16 cellular contexts compared by ENCODE assay signal in the genomic region with DNA sequence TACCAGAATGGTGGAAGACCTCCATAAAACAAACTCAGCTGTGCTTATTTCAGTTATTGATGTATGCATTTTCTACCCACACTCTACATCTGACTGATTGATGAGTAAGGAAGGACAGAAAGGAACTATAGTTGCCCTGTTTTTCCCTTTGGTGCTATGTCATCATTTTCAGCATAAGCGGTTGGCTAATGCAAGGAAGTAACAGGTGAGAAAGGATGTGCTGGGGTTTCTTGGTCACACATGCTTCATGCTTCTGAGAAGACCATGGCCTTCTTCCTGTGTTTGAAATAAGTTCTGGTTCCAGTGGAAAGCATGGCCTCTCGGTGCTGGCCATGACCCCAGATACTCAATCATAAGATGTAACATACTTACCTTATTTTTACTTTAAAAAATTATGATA.
A peak's percentile ranks its signal among the peaks of the same experiment; 100 is the strongest.
DNase-seq lines count a peak whose midpoint lies in the region; ATAC-seq and TF ChIP-seq lines count a peak whose summit lies in the region.
"Had no signal": no experiment of that assay in that cellular context is flagged by ENCODE, and none has a peak within 500 bp of the region (broad histone marks: within the 10 kb centered on the region; RNA-seq: fewer than 3 reads in every experiment).

No MANE protein-coding gene starts in this region.

- intact Hi-C loops in natural killer cell (cut with micrococcal nuclease): no loop called here

- peaks cover 27% of the 10 kb centered on the region for H3K27me3 ChIP-seq in GM23248 (replicated peaks; ENCODE audit: insufficient read depth)

- peak overlapping the region; percentile 9 to 25 for H3K27ac Mint-ChIP-seq in natural killer cell treated with Interleukin-12 subunit alpha and Interleukin-12 subunit beta and Interleukin-15 and Interleukin-18, amount 100 ng/mL, for 72 hours
- H3K27ac Mint-ChIP-seq in natural killer cell: no peak overlapping the region
- H3K27ac Mint-ChIP-seq in activated CD8-positive, alpha-beta T cell treated with anti-CD3 and anti-CD28 coated beads, Interleukin-2, amount 10 ng/mL, durations not matched to agents 7 days and 5 days: no peak overlapping the region
- H3K27ac Mint-ChIP-seq in activated T-helper 17 cell treated with anti-CD3 and anti-CD28 coated beads, Interleukin-2, amount 50 U/mL, for 72 hours: no peak overlapping the region
- H3K27ac Mint-ChIP-seq: CD4-positive, alpha-beta memory T cell; HFFc6 had no signal

- CTCF ChIA-PET in activated CD8-positive, alpha-beta T cell treated with anti-CD3 and anti-CD28 coated beads, Interleukin-2, amount 10 ng/mL, durations not matched to agents 7 days and 5 days (lab: Charles Lee): no interaction called here

- no peaks in the 10 kb centered on the region for H3F3A ChIP-seq in GM23248 (ENCODE audit: insufficient read depth)

- no peak overlapping the region for H2AFZ ChIP-seq in GM23248

- TF ChIP-seq CTCF in natural killer cell (IDR thresholded peaks at IDR 0.05): no peak

- peak; percentile 82 to 89 for ATAC-seq in natural killer cell treated with Interleukin-12 subunit alpha and Interleukin-12 subunit beta and Interleukin-15 and Interleukin-18, amount 100 ng/mL, for 72 hours
- ATAC-seq in natural killer cell: no peak
- no peak for ATAC-seq in activated CD8-positive, alpha-beta T cell treated with anti-CD3 and anti-CD28 coated beads, Interleukin-2, amount 10 ng/mL, durations not matched to agents 7 days and 5 days
- peak; percentile 34 for ATAC-seq in activated T-helper 17 cell treated with anti-CD3 and anti-CD28 coated beads, Interleukin-2, amount 50 U/mL, for 72 hours (replicated peaks)

- no peak overlapping the region for H3K4me3 Mint-ChIP-seq in natural killer cell treated with Interleukin-12 subunit alpha and Interleukin-12 subunit beta and Interleukin-15 and Interleukin-18, amount 100 ng/mL, for 72 hours
- no peak overlapping the region for H3K4me3 Mint-ChIP-seq in natural killer cell
- no peak overlapping the region for H3K4me3 Mint-ChIP-seq in activated CD8-positive, alpha-beta T cell treated with anti-CD3 and anti-CD28 coated beads, Interleukin-2, amount 10 ng/mL, durations not matched to agents 7 days and 5 days
- H3K4me3 Mint-ChIP-seq in activated T-helper 17 cell treated with anti-CD3 and anti-CD28 coated beads, Interleukin-2, amount 50 U/mL, for 72 hours: no peak overlapping the region
- H3K4me3 Mint-ChIP-seq: CD4-positive, alpha-beta memory T cell; HFFc6 had no signal

- no peaks in the 10 kb centered on the region for H3K9me3 Mint-ChIP-seq in natural killer cell treated with Interleukin-12 subunit alpha and Interleukin-12 subunit beta and Interleukin-15 and Interleukin-18, amount 100 ng/mL, for 72 hours
- peaks cover 0 to 2% of the 10 kb centered on the region in 2 donors for H3K9me3 Mint-ChIP-seq in natural killer cell
- no peaks in the 10 kb centered on the region for H3K9me3 Mint-ChIP-seq in activated CD8-positive, alpha-beta T cell treated with anti-CD3 and anti-CD28 coated beads, Interleukin-2, amount 10 ng/mL, durations not matched to agents 7 days and 5 days (ENCODE audit: insufficient read depth)
- H3K9me3 Mint-ChIP-seq in activated T-helper 17 cell treated with anti-CD3 and anti-CD28 coated beads, Interleukin-2, amount 50 U/mL, for 72 hours: peaks cover 11% of the 10 kb centered on the region

- H3K4me1 ChIP-seq in GM23248 (ENCODE audit: insufficient read depth): no peaks in the 10 kb centered on the region
- H3K4me1 ChIP-seq: HAP-1 had no signal

- H3K4me1 Mint-ChIP-seq in natural killer cell treated with Interleukin-12 subunit alpha and Interleukin-12 subunit beta and Interleukin-15 and Interleukin-18, amount 100 ng/mL, for 72 hours (ENCODE audit: low read depth in 2 of 2): peaks cover 12 to 14% of the 10 kb centered on the region in 2 donors
- H3K4me1 Mint-ChIP-seq in natural killer cell: no peaks in the 10 kb centered on the region
- peaks cover 7% of the 10 kb centered on the region for H3K4me1 Mint-ChIP-seq in activated CD8-positive, alpha-beta T cell treated with anti-CD3 and anti-CD28 coated beads, Interleukin-2, amount 10 ng/mL, durations not matched to agents 7 days and 5 days (ENCODE audit: low read depth)
- H3K4me1 Mint-ChIP-seq in activated T-helper 17 cell treated with anti-CD3 and anti-CD28 coated beads, Interleukin-2, amount 50 U/mL, for 72 hours: no peaks in the 10 kb centered on the region
- H3K4me1 Mint-ChIP-seq: CD4-positive, alpha-beta memory T cell had no signal

- H3K27ac ChIP-seq in GM23248: no peak overlapping the region

- no peak for DNase-seq in natural killer cell treated with Interleukin-12 subunit alpha and Interleukin-12 subunit beta and Interleukin-15 and Interleukin-18, amount 100 ng/mL, for 72 hours (ENCODE audit: low spot score)
- DNase-seq in natural killer cell (no peak), GM23248 (no peak)
- peak; percentile 19 for DNase-seq in activated CD8-positive, alpha-beta T cell treated with anti-CD3 and anti-CD28 coated beads, Interleukin-2, amount 10 ng/mL, durations not matched to agents 7 days and 5 days
- DNase-seq in stimulated activated CD4-positive, alpha-beta T cell treated with anti-CD3 and anti-CD28 coated beads, Interleukin-1b, Interleukin-23, amount 100 ng/mL, for 48 hours: no peak
- DNase-seq: C1 segment of cervical spinal cord; Calu3; CD4-positive, alpha-beta memory T cell; COR-L47; DMS53; DMS79 treated with DMSO at 0.1 percent for 48 hours; GF-D8; GOT3; HFFc6 had no signal

- H3K4me3 ChIP-seq in GM23248: no peak overlapping the region
- H3K4me3 ChIP-seq: HAP-1 had no signal

- WGBS in GM23248 (ENCODE audit: low coverage in 1 of 2, low lambda C conversion rate in 2 of 2, missing lambda C conversion rate in 2 of 2), 2 experiments: 40 to 52% methylated on average over 2 of the region's 2 CpGs

- H3K9ac ChIP-seq in GM23248: no peak overlapping the region

- no peaks in the 10 kb centered on the region for H4K20me1 ChIP-seq in GM23248 (ENCODE audit: insufficient read depth)

- in situ Hi-C loops in GM23248 (cut with MboI): no loop called here

- no peaks in the 10 kb centered on the region for H3K36me3 ChIP-seq in GM23248 (ENCODE audit: low read depth)
- H3K36me3 ChIP-seq: HAP-1 had no signal

- POLR2A ChIA-PET in activated CD8-positive, alpha-beta T cell treated with anti-CD3 and anti-CD28 coated beads, Interleukin-2, amount 10 ng/mL, durations not matched to agents 7 days and 5 days (lab: Charles Lee): no interaction called here

- H3K9me3 ChIP-seq in GM23248 (ENCODE audit: low read depth): no peaks in the 10 kb centered on the region
- H3K9me3 ChIP-seq: HAP-1 had no signal

- no peaks in the 10 kb centered on the region for H3K79me2 ChIP-seq in GM23248 (ENCODE audit: insufficient read depth)

- H3K27me3 Mint-ChIP-seq in natural killer cell treated with Interleukin-12 subunit alpha and Interleukin-12 subunit beta and Interleukin-15 and Interleukin-18, amount 100 ng/mL, for 72 hours: peaks cover 22 to 58% of the 10 kb centered on the region in 2 donors
- H3K27me3 Mint-ChIP-seq in natural killer cell (ENCODE audit: low read depth in 2 of 2): peaks cover 17 to 39% of the 10 kb centered on the region in 2 donors
- H3K27me3 Mint-ChIP-seq in activated CD8-positive, alpha-beta T cell treated with anti-CD3 and anti-CD28 coated beads, Interleukin-2, amount 10 ng/mL, durations not matched to agents 7 days and 5 days (ENCODE audit: low read depth): peaks cover 13% of the 10 kb centered on the region
- peaks cover 38% of the 10 kb centered on the region for H3K27me3 Mint-ChIP-seq in activated T-helper 17 cell treated with anti-CD3 and anti-CD28 coated beads, Interleukin-2, amount 50 U/mL, for 72 hours

- no peaks in the 10 kb centered on the region for H3K9me2 ChIP-seq in GM23248 (ENCODE audit: insufficient read depth)

- peaks cover 16% of the 10 kb centered on the region for H3K36me3 Mint-ChIP-seq in natural killer cell treated with Interleukin-12 subunit alpha and Interleukin-12 subunit beta and Interleukin-15 and Interleukin-18, amount 100 ng/mL, for 72 hours
- peaks cover 7% of the 10 kb centered on the region for H3K36me3 Mint-ChIP-seq in natural killer cell
- no peaks in the 10 kb centered on the region for H3K36me3 Mint-ChIP-seq in activated CD8-positive, alpha-beta T cell treated with anti-CD3 and anti-CD28 coated beads, Interleukin-2, amount 10 ng/mL, durations not matched to agents 7 days and 5 days (ENCODE audit: low read depth)
- no peaks in the 10 kb centered on the region for H3K36me3 Mint-ChIP-seq in activated T-helper 17 cell treated with anti-CD3 and anti-CD28 coated beads, Interleukin-2, amount 50 U/mL, for 72 hours (ENCODE audit: low read depth)
- H3K36me3 Mint-ChIP-seq: CD4-positive, alpha-beta memory T cell had no signal

- H3K4me2 ChIP-seq in GM23248 (ENCODE audit: unreplicated experiment): no peak overlapping the region

Comparison
In these comparisons a context has a peak if more than half of its experiments do, and no peak if none do; other contexts are left out.
1. ATAC-seq: peak in natural killer cell treated with Interleukin-12 subunit alpha and Interleukin-12 subunit beta and Interleukin-15 and Interleukin-18, amount 100 ng/mL, for 72 hours (2 of 2) and activated T-helper 17 cell treated with anti-CD3 and anti-CD28 coated beads, Interleukin-2, amount 50 U/mL, for 72 hours (single experiment); none in natural killer cell (0 of 3) and activated CD8-positive, alpha-beta T cell treated with anti-CD3 and anti-CD28 coated beads, Interleukin-2, amount 10 ng/mL, durations not matched to agents 7 days and 5 days (single experiment).
2. H3K27ac Mint-ChIP-seq: peak in natural killer cell treated with Interleukin-12 subunit alpha and Interleukin-12 subunit beta and Interleukin-15 and Interleukin-18, amount 100 ng/mL, for 72 hours (2 of 2); none in natural killer cell (0 of 2), activated CD8-positive, alpha-beta T cell treated with anti-CD3 and anti-CD28 coated beads, Interleukin-2, amount 10 ng/mL, durations not matched to agents 7 days and 5 days (single experiment) and activated T-helper 17 cell treated with anti-CD3 and anti-CD28 coated beads, Interleukin-2, amount 50 U/mL, for 72 hours (single experiment).